Comparison of ENCODE assay signal across 1 cellular context in genomic region chr10:52615756-52616419, GRCh38.
TF ChIP-seq lines count a peak whose summit lies in the region.

No MANE protein-coding gene starts in this region.

TF ChIP-seq in SK-N-SH, 30 proteins besides CTCF, POLR2A, EP300 and RAD21 (continued from another document):
- TF ChIP-seq USF2 (IDR thresholded peaks at IDR 0.05; ENCODE audit: borderline replicate concordance, low read depth, low read length): no peak
- no peak for TF ChIP-seq GATA2 (CRISPR knock-in tag; IDR thresholded peaks at IDR 0.05)
- no peak for TF ChIP-seq EZH2phosphoT487 (IDR thresholded peaks at IDR 0.05; ENCODE audit: borderline replicate concordance, low read depth)
- TF ChIP-seq NRF1 (IDR thresholded peaks at IDR 0.05; ENCODE audit: low read depth, low read length): no peak
- no peak for TF ChIP-seq JUND (IDR thresholded peaks at IDR 0.05)
- no peak for TF ChIP-seq REST (IDR thresholded peaks at IDR 0.05; ENCODE audit: low read depth, low read length)
- TF ChIP-seq YY1 (IDR thresholded peaks at IDR 0.05; ENCODE audit: low read depth): no peak
- TF ChIP-seq TAF1 (IDR thresholded peaks at IDR 0.05; ENCODE audit: borderline replicate concordance, low read depth, low read length): no peak
